ENCODE assay signal across 14 cellular contexts in genomic region chr2:104434966-104435365, GRCh38.
DNase-seq lines count a peak whose midpoint lies in the region; ATAC-seq, FAIRE-seq and TF ChIP-seq lines count a peak whose summit lies in the region.
"Had no signal": no experiment of that assay in that cellular context is flagged by ENCODE, and none has a peak within 500 bp of the region (broad histone marks: within the 10 kb centered on the region; RNA-seq: fewer than 3 reads in every experiment).

No MANE protein-coding gene starts in this region.

- no peaks in the 10 kb centered on the region for H3K36me3 ChIP-seq in kidney (ENCODE audit: control insufficient read depth in 1 of 2, insufficient read depth in 2 of 2, low read length in 2 of 2)
- H3K36me3 ChIP-seq: HAP-1 had no signal

- intact Hi-C loops in kidney (cut with DNase I), result no loop called here

- no peaks in the 10 kb centered on the region for H3K4me1 ChIP-seq in kidney (ENCODE audit: control insufficient read depth in 1 of 2, insufficient read depth in 1 of 2, low read depth in 1 of 2, low read length in 2 of 2)
- H3K4me1 ChIP-seq: HAP-1 had no signal

- peak; percentile 58 for DNase-seq in NCI-H345 treated with DMSO at 0.1 percent for 48 hours (lab: John Stamatoyannopoulos, UW; ENCODE audit: unreplicated experiment)
- no peak for DNase-seq in NCI-H345 (lab: John Stamatoyannopoulos, UW)
- no peak for DNase-seq in kidney
- no peak for DNase-seq in substantia nigra (lab: John Stamatoyannopoulos, UW)
- DNase-seq in NCI-H2196 treated with DMSO at 0.1 percent for 48 hours (lab: John Stamatoyannopoulos, UW; ENCODE audit: unreplicated experiment), result no peak
- no peak for DNase-seq in COLO829 (ENCODE audit: low spot score)
- DNase-seq: central memory CD4-positive, alpha-beta T cell; glutamatergic neuron; naive thymus-derived CD4-positive, alpha-beta T cell; stimulated activated naive CD4-positive, alpha-beta T cell treated with Interleukin-2 at 50 U/mL for 16 hours had no signal

- peak overlapping the region; percentile 54 to 62 for H3K4me3 ChIP-seq in kidney (ENCODE audit: low read length in 2 of 2)
- H3K4me3 ChIP-seq: HAP-1 had no signal

- H3K9me3 ChIP-seq in kidney (ENCODE audit: control insufficient read depth in 1 of 2, low read length in 2 of 2), result no peaks in the 10 kb centered on the region
- H3K9me3 ChIP-seq: HAP-1 had no signal

- peak overlapping the region; percentile 86 for H3K27ac ChIP-seq in VCaP
- no peak overlapping the region for H3K27ac ChIP-seq in kidney (ENCODE audit: low read depth in 2 of 2, low read length in 2 of 2)
- H3K27ac ChIP-seq in substantia nigra (ENCODE audit: low read depth, low read length, poor library complexity, severe bottlenecking), result peak overlapping the region; percentile 78
- H3K27ac ChIP-seq: HL-60 had no signal

- ATAC-seq in GM19395 (IDR thresholded peaks at IDR 0.05; ENCODE audit: unreplicated experiment), result no peak
- ATAC-seq: naive thymus-derived CD4-positive, alpha-beta T cell had no signal

- TF ChIP-seq CTCF in VCaP (conservative IDR thresholded peaks at IDR 0.05) (no peak), kidney (IDR thresholded peaks at IDR 0.05; ENCODE audit: borderline replicate concordance, extremely low read depth, insufficient read depth) (no peak)

- peak overlapping the region in 1 of 2 donors; percentile 35 for H3K9ac ChIP-seq in kidney (ENCODE audit: low read length in 2 of 2)

- no peak for FAIRE-seq in kidney (lab: Jason Lieb, UNC)

Comparison
In these comparisons a context has a peak if more than half of its experiments do, and no peak if none do; other contexts are left out.
1. H3K27ac ChIP-seq: peak in VCaP (single experiment) and substantia nigra (single experiment); none in kidney (0 of 2).